12 cellular contexts compared by ENCODE assay signal in the genomic region with DNA sequence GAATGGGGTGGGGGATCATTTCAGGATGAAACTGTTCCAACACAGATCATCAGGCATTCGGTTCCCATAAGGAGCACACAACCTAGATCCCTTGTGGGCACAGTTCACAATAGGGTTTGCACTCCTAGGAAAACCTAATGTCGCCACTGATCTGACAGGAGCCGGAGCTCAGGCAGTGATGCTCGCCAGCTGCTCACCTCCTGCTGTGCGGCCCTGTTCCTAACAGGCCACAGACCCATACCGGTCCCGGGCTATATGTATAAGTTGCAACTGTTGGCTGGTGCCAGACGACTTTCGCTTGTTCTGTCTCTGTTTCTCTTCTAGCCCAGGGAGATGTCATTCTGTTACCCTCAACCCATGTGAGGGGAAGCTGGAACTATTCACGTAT.
DNase-seq lines count a peak whose midpoint lies in the region; ATAC-seq and TF ChIP-seq lines count a peak whose summit lies in the region.
"Had no signal": no experiment of that assay in that cellular context is flagged by ENCODE, and none has a peak within 500 bp of the region (broad histone marks: within the 10 kb centered on the region; RNA-seq: fewer than 3 reads in every experiment).

No MANE protein-coding gene starts in this region.

- H3K27ac ChIP-seq in aorta (ENCODE audit: low read depth in 1 of 2, low read length in 2 of 2) = no peak overlapping the region
- H3K27ac ChIP-seq: BLaER1 had no signal

- H3K4me1 ChIP-seq in aorta (ENCODE audit: control insufficient read depth in 1 of 2, insufficient read depth in 2 of 2, low read length in 2 of 2) (peaks cover 1 to 6% of the 10 kb centered on the region in 2 donors), BE2C (no peaks in the 10 kb centered on the region)

- ATAC-seq in Right ventricle myocardium inferior (peak; percentile 59), aorta (ENCODE audit: low FRiP score) (peak; percentile 6)
- ATAC-seq: activated CD4-positive, alpha-beta T cell treated with anti-CD3 and anti-CD28 coated beads for 36 hours had no signal

- intact Hi-C loops in Right ventricle myocardium inferior (cut with DNase I) = no loop called here
- intact Hi-C loops in cardiac septum (cut with DNase I) = no loop called here
- intact Hi-C loops in aorta (cut with DNase I) = loop anchor here (5.0 kb wide), 3 partner anchors 58 to 113 kb away; no protein-coding TSS in a partner anchor

- H3K36me3 ChIP-seq in aorta (ENCODE audit: control insufficient read depth in 1 of 2, insufficient read depth in 2 of 2, low read length in 1 of 2) = no peaks in the 10 kb centered on the region
- no peaks in the 10 kb centered on the region for H3K36me3 ChIP-seq in BE2C

- H3K27me3 ChIP-seq in aorta (ENCODE audit: control insufficient read depth in 1 of 2, insufficient read depth in 2 of 2, low read length in 1 of 2) (no peaks in the 10 kb centered on the region), BE2C (no peaks in the 10 kb centered on the region)
- H3K27me3 ChIP-seq: BLaER1 had no signal

- TF ChIP-seq CTCF in BE2C (IDR thresholded peaks at IDR 0.05; ENCODE audit: low read depth, low read length) = no peak

- no peak overlapping the region for H3K4me3 ChIP-seq in aorta (ENCODE audit: low read length in 2 of 2)
- no peak overlapping the region for H3K4me3 ChIP-seq in BE2C (ENCODE audit: low read depth, low read length)
- H3K4me3 ChIP-seq: BLaER1 had no signal

- 85 to 90% methylated on average over 10 of the region's 10 CpGs for WGBS in aorta, 2 donors

- DNase-seq in Right ventricle myocardium inferior (ENCODE audit: missing footprints) (no peak), cardiac septum (ENCODE audit: low spot score) (no peak), NCI-H510A (lab: John Stamatoyannopoulos, UW) (peak; percentile 56), islet precursor cell (peak; percentile 27), aorta (no peak), superior temporal gyrus (ENCODE audit: extremely low spot score) (no peak), BE2C (no peak)
- DNase-seq in central memory CD4-positive, alpha-beta T cell = no peak
- DNase-seq: activated CD4-positive, alpha-beta T cell treated with anti-CD3 and anti-CD28 coated beads for 36 hours; activated gamma-delta T cell treated with Interleukin-2 at 50 U/mL for 16 hours; naive B cell had no signal

- H3K9me3 ChIP-seq in aorta (ENCODE audit: control insufficient read depth, low read length) = no peaks in the 10 kb centered on the region
- H3K9me3 ChIP-seq in BE2C = no peaks in the 10 kb centered on the region

Comparison
In these comparisons a context has a peak if more than half of its experiments do, and no peak if none do; other contexts are left out.
1. DNase-seq: peak in NCI-H510A (single experiment) and islet precursor cell (single experiment); none in Right ventricle myocardium inferior (single experiment), cardiac septum (single experiment), aorta (0 of 2), central memory CD4-positive, alpha-beta T cell (single experiment), superior temporal gyrus (single experiment) and BE2C (single experiment).
2. intact Hi-C loops: an anchor here in aorta (5.0 kb wide); none called in Right ventricle myocardium inferior and cardiac septum.